In the genomic region with DNA sequence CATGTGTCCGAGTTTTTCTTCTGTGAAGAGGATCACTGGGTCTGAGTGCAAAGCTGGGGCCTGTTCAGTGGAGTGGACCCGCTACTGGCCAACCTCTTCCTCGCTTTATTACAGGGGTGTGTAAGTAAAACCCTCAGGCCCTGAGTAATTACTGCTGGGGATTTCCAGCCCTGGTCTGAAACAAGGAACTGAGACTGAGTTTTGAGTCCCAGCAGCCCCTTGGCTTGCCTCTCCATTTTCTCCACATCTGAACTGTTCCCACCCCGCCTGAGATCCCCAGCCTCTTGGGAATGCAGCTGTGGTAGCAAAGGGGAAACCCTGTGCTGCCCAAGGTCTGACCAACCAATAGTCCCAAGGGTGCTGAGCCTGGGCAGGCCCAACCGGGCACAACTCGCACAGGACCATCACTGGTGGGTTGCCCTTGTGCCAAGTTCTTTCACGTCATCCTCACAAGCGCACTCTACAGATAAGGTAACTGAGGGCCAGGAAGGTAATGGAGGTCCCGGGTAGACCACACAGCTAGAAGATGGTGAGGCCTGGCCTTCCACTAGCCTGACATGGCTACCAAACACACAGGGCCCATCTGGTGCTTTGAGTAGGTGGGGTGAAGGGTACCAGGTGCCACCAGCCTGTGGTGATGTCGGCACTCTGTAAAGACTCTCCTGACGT, we compare ENCODE assay signal across 1 cellular context.
TF ChIP-seq lines count a peak whose summit lies in the region.

No MANE protein-coding gene starts in this region.

TF ChIP-seq in SK-N-SH treated with all-trans-retinoic acid at 6 μM for 48 hours, 23 proteins besides CTCF, POLR2A, EP300 and RAD21 (continued from another document):
- TF ChIP-seq TCF4 (CRISPR knock-in tag; IDR thresholded peaks at IDR 0.05; ENCODE audit: borderline replicate concordance): no peak
- TF ChIP-seq ZNF8 (CRISPR knock-in tag; IDR thresholded peaks at IDR 0.05): no peak
- no peak for TF ChIP-seq ZNF565 (CRISPR knock-in tag; conservative IDR thresholded peaks at IDR 0.05; ENCODE audit: low read depth)
